ENCODE assay signal across 1 cellular context in genomic region chr16:4381935-4382794, GRCh38.
TF ChIP-seq lines count a peak whose summit lies in the region.

No MANE protein-coding gene starts in this region.

TF ChIP-seq in IMR-90, 13 proteins besides CTCF, POLR2A, EP300 and RAD21:
- TF ChIP-seq MXI1 (IDR thresholded peaks at IDR 0.05; ENCODE audit: borderline replicate concordance, low read depth, low read length) (no peak), SMC3 (IDR thresholded peaks at IDR 0.05; ENCODE audit: low read depth, low read length) (no peak), MAZ (IDR thresholded peaks at IDR 0.05; ENCODE audit: borderline replicate concordance, low read depth, low read length) (no peak), NFE2L2 (IDR thresholded peaks at IDR 0.05; ENCODE audit: low read depth, low read length) (no peak), CHD1 (IDR thresholded peaks at IDR 0.05; ENCODE audit: low read depth, low read length) (no peak), ELK1 (IDR thresholded peaks at IDR 0.05; ENCODE audit: borderline replicate concordance, low read depth, low read length) (no peak), BHLHE40 (IDR thresholded peaks at IDR 0.05; ENCODE audit: low read depth, low read length) (no peak), CEBPB (IDR thresholded peaks at IDR 0.05; ENCODE audit: low read depth, low read length) (no peak), MAFK (IDR thresholded peaks at IDR 0.05; ENCODE audit: low read depth, low read length) (no peak), RCOR1 (IDR thresholded peaks at IDR 0.05; ENCODE audit: insufficient replicate concordance, low read length) (no peak), USF2 (IDR thresholded peaks at IDR 0.05; ENCODE audit: low read depth, low read length) (no peak), RFX5 (IDR thresholded peaks at IDR 0.05; ENCODE audit: low read depth, low read length) (no peak), FOS (IDR thresholded peaks at IDR 0.05; ENCODE audit: low read depth, low read length) (no peak)
